In genomic region chr3:9033867-9034266, GRCh38 we compare ENCODE assay signal across 14 cellular contexts.
A peak's percentile ranks its signal among the peaks of the same experiment; 100 is the strongest.
DNase-seq lines count a peak whose midpoint lies in the region; TF ChIP-seq lines count a peak whose summit lies in the region.
"Had no signal": no experiment of that assay in that cellular context is flagged by ENCODE, and none has a peak within 500 bp of the region (broad histone marks: within the 10 kb centered on the region; RNA-seq: fewer than 3 reads in every experiment).

No MANE protein-coding gene starts in this region.

- H3K9ac ChIP-seq in OCI-LY3 (ENCODE audit: low read length) = no peak overlapping the region
- H3K9ac ChIP-seq: BLaER1 had no signal

- H3K4me1 ChIP-seq in OCI-LY3 (ENCODE audit: low read length) = peaks cover 19% of the 10 kb centered on the region

- no peaks in the 10 kb centered on the region for H4K20me1 ChIP-seq in OCI-LY3 (ENCODE audit: insufficient read depth, low read length)
- H4K20me1 ChIP-seq: BLaER1 had no signal

- CTCF ChIA-PET in activated naive CD4-positive, alpha-beta T cell treated with anti-CD3 and anti-CD28 coated beads for 36 hours (lab: Charles Lee) = interaction anchor here (0.9 kb wide), 1 partner anchor 268 kb away, joined by 3 read pairs; no protein-coding TSS in a partner anchor

- H3K4me2 ChIP-seq in OCI-LY3 (ENCODE audit: low read length) = no peak overlapping the region

- no peaks in the 10 kb centered on the region for H3K36me3 Mint-ChIP-seq in activated naive CD4-positive, alpha-beta T cell treated with anti-CD3 and anti-CD28 coated beads for 36 hours (ENCODE audit: low read depth)
- peaks cover 7% of the 10 kb centered on the region for H3K36me3 Mint-ChIP-seq in mesothelial cell of epicardium
- H3K36me3 Mint-ChIP-seq: CD8-positive, alpha-beta memory T cell had no signal

- no peaks in the 10 kb centered on the region for H3K4me1 Mint-ChIP-seq in activated naive CD4-positive, alpha-beta T cell treated with anti-CD3 and anti-CD28 coated beads for 36 hours (ENCODE audit: low read depth)
- peaks cover 9% of the 10 kb centered on the region for H3K4me1 Mint-ChIP-seq in mesothelial cell of epicardium
- H3K4me1 Mint-ChIP-seq: CD8-positive, alpha-beta memory T cell had no signal

- 0 out of 2 replicates have a peak, but pooled peaks cover 5% of the 10 kb centered on the region for H3K27me3 ChIP-seq in OCI-LY3 (ENCODE audit: low read depth, low read length)
- H3K27me3 ChIP-seq: BLaER1 had no signal

- no peak overlapping the region for H3K4me3 Mint-ChIP-seq in activated naive CD4-positive, alpha-beta T cell treated with anti-CD3 and anti-CD28 coated beads for 36 hours
- no peak overlapping the region for H3K4me3 Mint-ChIP-seq in mesothelial cell of epicardium
- H3K4me3 Mint-ChIP-seq: CD8-positive, alpha-beta memory T cell had no signal

- no peaks in the 10 kb centered on the region for H3K36me3 ChIP-seq in OCI-LY3 (replicated peaks; ENCODE audit: low read depth, low read length)
- H3K36me3 ChIP-seq: BLaER1 had no signal

- H3K27ac ChIP-seq in OCI-LY3 (ENCODE audit: low read length) = no peak overlapping the region
- H3K27ac ChIP-seq: BLaER1 had no signal

- H3K4me3 ChIP-seq in OCI-LY3 (ENCODE audit: low read length) (no peak overlapping the region), epithelial cell of esophagus (ENCODE audit: low read length) (no peak overlapping the region)
- H3K4me3 ChIP-seq: BLaER1 had no signal

- H3K79me2 ChIP-seq in OCI-LY3 (ENCODE audit: low read length) = no peaks in the 10 kb centered on the region

- no peaks in the 10 kb centered on the region for H3K9me3 Mint-ChIP-seq in activated naive CD4-positive, alpha-beta T cell treated with anti-CD3 and anti-CD28 coated beads for 36 hours
- H3K9me3 Mint-ChIP-seq in mesothelial cell of epicardium = no peaks in the 10 kb centered on the region

- in situ Hi-C loops in GM13976 (cut with MboI; ENCODE audit: low sequenced_read_pairs, unreplicated experiment) = no loop called here

- TF ChIP-seq CTCF in OCI-LY3 (IDR thresholded peaks at IDR 0.05; ENCODE audit: low read depth, low read length) = peak; percentile 26
- peak; percentile 28 for TF ChIP-seq CTCF in epithelial cell of esophagus (IDR thresholded peaks at IDR 0.05; ENCODE audit: insufficient read depth, low read depth, low read length, missing control alignments)
- no peak for TF ChIP-seq CTCF in GM13976 (IDR thresholded peaks at IDR 0.05; ENCODE audit: borderline replicate concordance, control extremely low read depth, extremely low read depth, insufficient read depth, missing control alignments)
- no peak for TF ChIP-seq CTCF in mesothelial cell of epicardium (IDR thresholded peaks at IDR 0.05; ENCODE audit: unreplicated experiment)

- H3K9me3 ChIP-seq in OCI-LY3 (ENCODE audit: insufficient read depth, low read length) = no peaks in the 10 kb centered on the region
- H3K9me3 ChIP-seq: BLaER1 had no signal

- no peak overlapping the region for H2AFZ ChIP-seq in OCI-LY3 (ENCODE audit: low read depth, low read length)

- peak; percentile 16 for DNase-seq in activated naive CD4-positive, alpha-beta T cell treated with anti-CD3 and anti-CD28 coated beads for 36 hours
- no peak for DNase-seq in activated naive CD4-positive, alpha-beta T cell (lab: John Stamatoyannopoulos, UW)
- DNase-seq in epithelial cell of esophagus (ENCODE audit: low read depth) (peak; percentile 14), GM13976 (ENCODE audit: low spot score) (no peak), NCI-H2029 (lab: John Stamatoyannopoulos, UW) (no peak), mesothelial cell of epicardium (ENCODE audit: low spot score in 2 of 2, unreplicated experiment in 2 of 2) (no peak)
- DNase-seq: CD8-positive, alpha-beta memory T cell; DMS79; MM.1S; NCI-H1092 treated with DMSO at 0.1 percent for 48 hours; NCI-H526 treated with DMSO at 0.1 percent for 48 hours; NK-92 treated with Interleukin-12 subunit alpha and Interleukin-12 subunit beta, amount 100 ng/mL, for 24 hours had no signal

- H3K27me3 Mint-ChIP-seq in activated naive CD4-positive, alpha-beta T cell treated with anti-CD3 and anti-CD28 coated beads for 36 hours (ENCODE audit: low read depth) = no peaks in the 10 kb centered on the region
- H3K27me3 Mint-ChIP-seq in mesothelial cell of epicardium (ENCODE audit: low read depth) = no peaks in the 10 kb centered on the region
- H3K27me3 Mint-ChIP-seq: CD8-positive, alpha-beta memory T cell had no signal

- H3K27ac Mint-ChIP-seq in activated naive CD4-positive, alpha-beta T cell treated with anti-CD3 and anti-CD28 coated beads for 36 hours = no peak overlapping the region
- H3K27ac Mint-ChIP-seq in mesothelial cell of epicardium = no peak overlapping the region

- intact Hi-C loops in activated naive CD4-positive, alpha-beta T cell treated with anti-CD3 and anti-CD28 coated beads for 36 hours (cut with micrococcal nuclease) = loop anchor here (2.0 kb wide), 1 partner anchor 269 kb away; no protein-coding TSS in a partner anchor

Comparison
In these comparisons a context has a peak if more than half of its experiments do, and no peak if none do; other contexts are left out.
1. DNase-seq: peak in activated naive CD4-positive, alpha-beta T cell treated with anti-CD3 and anti-CD28 coated beads for 36 hours (single experiment) and epithelial cell of esophagus (single experiment); none in activated naive CD4-positive, alpha-beta T cell (0 of 4), GM13976 (single experiment), NCI-H2029 (single experiment) and mesothelial cell of epicardium (0 of 2).
2. CTCF ChIP-seq: peak in OCI-LY3 (single experiment) and epithelial cell of esophagus (single experiment); none in GM13976 (single experiment) and mesothelial cell of epicardium (single experiment).